17 cellular contexts compared by ENCODE assay signal in genomic region chr3:39118079-39118478, GRCh38.
"Had no signal": no experiment of that assay in that cellular context is flagged by ENCODE, and none has a peak within 500 bp of the region (broad histone marks: within the 10 kb centered on the region; RNA-seq: fewer than 3 reads in every experiment).

No MANE protein-coding gene starts in this region.

- H3K4me1 ChIP-seq: esophagus muscularis mucosa, parathyroid adenoma had no signal

- DNase-seq: activated CD4-positive, CD25-positive, alpha-beta regulatory T cell treated with anti-CD3 and anti-CD28 coated beads, Interleukin-2, amount 50 U/mL, for 72 hours; activated naive CD4-positive, alpha-beta T cell; activated naive CD8-positive, alpha-beta T cell treated with anti-CD3 and anti-CD28 coated beads, Interleukin-2, amount 10 ng/mL, durations not matched to agents 7 days and 5 days; activated T-cell treated with anti-CD3 and anti-CD28 coated beads for 4 hours; brain microvascular endothelial cell; effector CD4-positive, alpha-beta T cell; islet precursor cell; mammary epithelial cell; naive thymus-derived CD4-positive, alpha-beta T cell; retina; stimulated activated CD4-positive, alpha-beta T cell treated with anti-CD3 and anti-CD28 coated beads, Interleukin-4, amount 100 ng/mL, for 1 hour; stimulated activated naive CD4-positive, alpha-beta T cell treated with Interleukin-2 at 50 U/mL for 16 hours; substantia nigra had no signal

- H3K79me2 ChIP-seq: parathyroid adenoma had no signal

- H3K36me3 ChIP-seq: brain microvascular endothelial cell, neutrophil had no signal

- H3K9me3 ChIP-seq: esophagus muscularis mucosa, neutrophil had no signal

- H3K9ac ChIP-seq: parathyroid adenoma had no signal

- H3K4me3 ChIP-seq: coronary artery, esophagus muscularis mucosa had no signal

- H3K27ac ChIP-seq: brain microvascular endothelial cell, coronary artery, esophagus muscularis mucosa, neutrophil, parathyroid adenoma had no signal

- H2AFZ ChIP-seq: parathyroid adenoma had no signal

- ATAC-seq: naive thymus-derived CD4-positive, alpha-beta T cell had no signal

- H3K27me3 ChIP-seq: brain microvascular endothelial cell, esophagus muscularis mucosa, neutrophil had no signal
